ENCODE assay signal across 2 cellular contexts in the genomic region with DNA sequence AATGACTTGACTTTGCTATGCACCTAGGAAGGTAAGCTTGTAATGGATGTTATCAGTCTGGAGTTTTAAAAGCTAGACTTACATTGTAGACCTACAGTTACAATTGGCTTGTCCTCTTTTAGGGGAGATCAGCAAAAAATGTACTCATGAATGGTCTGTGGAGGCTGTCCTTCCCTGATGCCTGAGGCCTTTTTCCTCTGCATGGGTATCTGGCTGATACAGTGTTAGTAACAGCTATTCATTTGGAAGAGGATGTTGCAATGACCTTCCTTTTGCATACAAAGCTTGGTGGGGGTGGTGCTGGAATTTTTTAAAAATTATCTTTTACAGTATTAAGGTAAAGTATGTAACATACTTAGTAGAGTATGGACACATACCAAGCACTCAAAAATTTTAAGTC.
TF ChIP-seq lines count a peak whose summit lies in the region.

No MANE protein-coding gene starts in this region.

TF ChIP-seq in GM23338, 12 proteins besides CTCF, POLR2A, EP300 and RAD21 (continued from another document):
- TF ChIP-seq NANOG (IDR thresholded peaks at IDR 0.05; ENCODE audit: borderline replicate concordance) (no peak), EZH2 (IDR thresholded peaks at IDR 0.05; ENCODE audit: low read depth, unreplicated experiment) (no peak), ETS1 (IDR thresholded peaks at IDR 0.05) (no peak), POLR2AphosphoS5 (IDR thresholded peaks at IDR 0.05; ENCODE audit: low read depth) (no peak), ZNF114 (CRISPR knock-in tag; IDR thresholded peaks at IDR 0.05) (no peak), ZNF462 (CRISPR knock-in tag; IDR thresholded peaks at IDR 0.05) (no peak), ZNF331 (CRISPR knock-in tag; IDR thresholded peaks at IDR 0.05; ENCODE audit: low read depth) (no peak)
- TF ChIP-seq, protein P1, sequence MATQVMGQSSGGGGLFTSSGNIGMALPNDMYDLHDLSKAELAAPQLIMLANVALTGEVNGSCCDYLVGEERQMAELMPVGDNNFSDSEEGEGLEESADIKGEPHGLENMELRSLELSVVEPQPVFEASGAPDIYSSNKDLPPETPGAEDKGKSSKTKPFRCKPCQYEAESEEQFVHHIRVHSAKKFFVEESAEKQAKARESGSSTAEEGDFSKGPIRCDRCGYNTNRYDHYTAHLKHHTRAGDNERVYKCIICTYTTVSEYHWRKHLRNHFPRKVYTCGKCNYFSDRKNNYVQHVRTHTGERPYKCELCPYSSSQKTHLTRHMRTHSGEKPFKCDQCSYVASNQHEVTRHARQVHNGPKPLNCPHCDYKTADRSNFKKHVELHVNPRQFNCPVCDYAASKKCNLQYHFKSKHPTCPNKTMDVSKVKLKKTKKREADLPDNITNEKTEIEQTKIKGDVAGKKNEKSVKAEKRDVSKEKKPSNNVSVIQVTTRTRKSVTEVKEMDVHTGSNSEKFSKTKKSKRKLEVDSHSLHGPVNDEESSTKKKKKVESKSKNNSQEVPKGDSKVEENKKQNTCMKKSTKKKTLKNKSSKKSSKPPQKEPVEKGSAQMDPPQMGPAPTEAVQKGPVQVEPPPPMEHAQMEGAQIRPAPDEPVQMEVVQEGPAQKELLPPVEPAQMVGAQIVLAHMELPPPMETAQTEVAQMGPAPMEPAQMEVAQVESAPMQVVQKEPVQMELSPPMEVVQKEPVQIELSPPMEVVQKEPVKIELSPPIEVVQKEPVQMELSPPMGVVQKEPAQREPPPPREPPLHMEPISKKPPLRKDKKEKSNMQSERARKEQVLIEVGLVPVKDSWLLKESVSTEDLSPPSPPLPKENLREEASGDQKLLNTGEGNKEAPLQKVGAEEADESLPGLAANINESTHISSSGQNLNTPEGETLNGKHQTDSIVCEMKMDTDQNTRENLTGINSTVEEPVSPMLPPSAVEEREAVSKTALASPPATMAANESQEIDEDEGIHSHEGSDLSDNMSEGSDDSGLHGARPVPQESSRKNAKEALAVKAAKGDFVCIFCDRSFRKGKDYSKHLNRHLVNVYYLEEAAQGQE (IDR thresholded peaks at IDR 0.05; ENCODE audit: unreplicated experiment): no peak
TF ChIP-seq in GM23338: peak in this region for 0.

TF ChIP-seq in H1, 55 proteins besides CTCF, POLR2A, EP300 and RAD21 (continued from another document):
- TF ChIP-seq EGR1 (IDR thresholded peaks at IDR 0.05; ENCODE audit: borderline replicate concordance, low read depth, low read length): no peak
- no peak for TF ChIP-seq NRF1 (IDR thresholded peaks at IDR 0.05; ENCODE audit: low read depth, low read length)
- TF ChIP-seq YY1 (IDR thresholded peaks at IDR 0.05; ENCODE audit: low read depth, low read length): no peak
- no peak for TF ChIP-seq GABPA (IDR thresholded peaks at IDR 0.05; ENCODE audit: borderline replicate concordance, insufficient read depth, low read length)
- no peak for TF ChIP-seq SP1 (IDR thresholded peaks at IDR 0.05; ENCODE audit: low read depth, low read length)
